ENCODE assay signal across 9 cellular contexts in the genomic region with DNA sequence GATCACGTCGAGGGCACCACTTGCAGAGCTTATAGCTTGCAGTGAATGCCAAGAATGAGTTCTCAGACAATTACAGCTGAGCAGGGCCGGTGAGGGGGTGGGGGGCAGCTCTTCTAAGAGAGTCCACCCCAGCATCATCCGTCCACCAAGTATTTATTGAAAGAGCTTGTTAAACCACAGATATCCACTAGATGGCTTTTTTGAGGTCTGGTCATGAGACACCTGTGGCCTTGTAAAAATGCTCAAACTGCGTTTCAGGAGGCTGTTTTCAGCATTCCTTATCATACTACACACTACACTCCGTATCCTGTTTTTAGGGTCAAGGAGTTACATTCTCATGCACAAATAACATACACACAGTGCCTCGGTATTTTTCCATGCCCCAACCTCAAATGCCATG. TPM values are rescaled to one million over a fixed set of nuclear protein-coding genes. Genes with fewer than 3 reads are reported as not detected.
DNase-seq lines count a peak whose midpoint lies in the region; ATAC-seq and TF ChIP-seq lines count a peak whose summit lies in the region.
"Had no signal": no experiment of that assay in that cellular context is flagged by ENCODE, and none has a peak within 500 bp of the region (broad histone marks: within the 10 kb centered on the region; RNA-seq: fewer than 3 reads in every experiment).

No MANE protein-coding gene starts in this region.

- no peak overlapping the region for H3K27ac Mint-ChIP-seq in effector memory CD8-positive, alpha-beta T cell
- H3K27ac Mint-ChIP-seq: memory B cell had no signal

- H3K36me3 ChIP-seq in A673 (ENCODE audit: insufficient read depth, low read length, poor library complexity, severe bottlenecking) (peaks cover 12% of the 10 kb centered on the region), left ventricle myocardium inferior (peaks cover 33% of the 10 kb centered on the region)

- H3K27ac ChIP-seq in A673 (ENCODE audit: low read depth, low read length, poor library complexity, severe bottlenecking) (no peak overlapping the region), left ventricle myocardium inferior (replicated peaks) (no peak overlapping the region)

- DNase-seq in A673 (ENCODE audit: low spot score) (peak; percentile 43), RKO (ENCODE audit: low spot score) (peak; percentile 43), left ventricle myocardium inferior (no peak), head of caudate nucleus (no peak), hippocampal formation (lab: John Stamatoyannopoulos, UW) (no peak)
- DNase-seq in stimulated activated naive CD4-positive, alpha-beta T cell treated with Interleukin-2 at 50 U/mL for 16 hours (lab: John Stamatoyannopoulos, UW): no peak
- no peak for DNase-seq in effector memory CD8-positive, alpha-beta T cell

- H3K9me3 ChIP-seq in A673 (ENCODE audit: low read depth, low read length, poor library complexity, severe bottlenecking): no peaks in the 10 kb centered on the region
- H3K9me3 ChIP-seq in left ventricle myocardium inferior (replicated peaks): peaks cover 36% of the 10 kb centered on the region

- H3K4me3 ChIP-seq in A673 (ENCODE audit: low read depth, low read length, poor library complexity, severe bottlenecking) (no peak overlapping the region), left ventricle myocardium inferior (no peak overlapping the region)

- H3K9me3 Mint-ChIP-seq in effector memory CD8-positive, alpha-beta T cell: peaks cover 2 to 6% of the 10 kb centered on the region in 2 donors

- no TSS peak for BruUV-seq in A673 (replicated peaks; lab: Mats Ljungman, UMichigan)

- peaks cover 0 to 2% of the 10 kb centered on the region in 2 donors for H3K4me1 Mint-ChIP-seq in effector memory CD8-positive, alpha-beta T cell (ENCODE audit: low read depth in 2 of 2)

- peak; percentile 50 for TF ChIP-seq CTCF in A673 (conservative IDR thresholded peaks at IDR 0.05; ENCODE audit: low read depth, low read length)
- TF ChIP-seq CTCF in left ventricle myocardium inferior (IDR thresholded peaks at IDR 0.05; ENCODE audit: borderline replicate concordance): peak; percentile 55

- peak; percentile 70 for ATAC-seq in GM19395 (IDR thresholded peaks at IDR 0.05; ENCODE audit: unreplicated experiment)
- ATAC-seq in effector memory CD8-positive, alpha-beta T cell (replicated peaks): no peak

- H3K4me3 Mint-ChIP-seq in effector memory CD8-positive, alpha-beta T cell: no peak overlapping the region
- H3K4me3 Mint-ChIP-seq: memory B cell had no signal

- H3K27me3 ChIP-seq in A673 (replicated peaks; ENCODE audit: insufficient read depth, low read depth, low read length, poor library complexity): no peaks in the 10 kb centered on the region
- no peaks in the 10 kb centered on the region for H3K27me3 ChIP-seq in left ventricle myocardium inferior (ENCODE audit: low read depth)

- H3K4me1 ChIP-seq in A673 (ENCODE audit: insufficient read depth, low read length, poor library complexity, severe bottlenecking): no peaks in the 10 kb centered on the region
- peaks cover 29% of the 10 kb centered on the region for H3K4me1 ChIP-seq in left ventricle myocardium inferior

- H3K27me3 Mint-ChIP-seq in effector memory CD8-positive, alpha-beta T cell: no peaks in the 10 kb centered on the region
- H3K27me3 Mint-ChIP-seq: memory B cell had no signal

- intact Hi-C loops in A673 (cut with micrococcal nuclease; ENCODE audit: unreplicated experiment) (loop anchor here (5.0 kb wide), 1 partner anchor 215 kb away; no protein-coding TSS in a partner anchor), left ventricle myocardium inferior (cut with micrococcal nuclease) (no loop called here), head of caudate nucleus (cut with DNase I) (loop anchor here (10.0 kb wide), 1 partner anchor 207 kb away; no protein-coding TSS in a partner anchor)

- H3K36me3 Mint-ChIP-seq in effector memory CD8-positive, alpha-beta T cell (ENCODE audit: insufficient read depth): peaks cover 8% of the 10 kb centered on the region

- POLR2A ChIA-PET in A673 (lab: Charles Lee; ENCODE audit: low non-redundant PET): no interaction called here

- CTCF ChIA-PET in A673 (lab: Charles Lee): interaction anchor here (0.6 to 1.2 kb wide), 4 partner anchors 19 to 212 kb away, joined by 3 to 12 read pairs (median 6); partner anchors contain the start of gene DNAJC10

RNA-seq across cellular contexts. Expression of gene DNAJC10, which starts 51.5 kb away (rescaled TPM):
- total RNA-seq in A673 (2021) (101 and 106 TPM in 2 replicates), left ventricle myocardium inferior (55.8 TPM)

Comparison
In these comparisons a context has a peak if more than half of its experiments do, and no peak if none do; other contexts are left out.
1. DNase-seq: peak in A673 (single experiment) and RKO (single experiment); none in left ventricle myocardium inferior (single experiment), stimulated activated naive CD4-positive, alpha-beta T cell treated with Interleukin-2 at 50 U/mL for 16 hours (single experiment), head of caudate nucleus (0 of 42), effector memory CD8-positive, alpha-beta T cell (0 of 3) and hippocampal formation (0 of 2).